Comparison of ENCODE assay signal across 1 cellular context in genomic region chr1:1349256-1350012, GRCh38.
TF ChIP-seq lines count a peak whose summit lies in the region.

DVL1 (minus strand) TSS chr1:1349418; CDS start chr1:1349065, 353 bp downstream.

TF ChIP-seq in K562, 482 proteins besides CTCF, POLR2A, EP300 and RAD21 (continued from another document and continues in another):
- TF ChIP-seq CTCFL (IDR thresholded peaks at IDR 0.05; ENCODE audit: borderline replicate concordance, insufficient read depth, low read depth, low read length, poor library complexity, severe bottlenecking): peak; percentile 95
- TF ChIP-seq NFATC3 (IDR thresholded peaks at IDR 0.05): no peak
- TF ChIP-seq CREB1 (IDR thresholded peaks at IDR 0.05): peak; percentile 73; the same call in 1 of the 2 replicates
- no peak for TF ChIP-seq CREB1 (CRISPR knock-in tag; IDR thresholded peaks at IDR 0.05)
- peak; percentile 85 for TF ChIP-seq GMEB1 (CRISPR knock-in tag; IDR thresholded peaks at IDR 0.05)
- TF ChIP-seq POLR2G (IDR thresholded peaks at IDR 0.05; ENCODE audit: low read depth, low read length): peak; percentile 85
- TF ChIP-seq TRIM28 (IDR thresholded peaks at IDR 0.05): no peak
- peak; percentile 62 to 82; a peak in 3 of 4 replicates for TF ChIP-seq SIN3A (IDR thresholded peaks at IDR 0.05; ENCODE audit: borderline replicate concordance in 2 of 2, control insufficient read depth in 1 of 2, low read depth in 2 of 2, low read length in 2 of 2)
- no peak for TF ChIP-seq CEBPG (CRISPR knock-in tag; IDR thresholded peaks at IDR 0.05)
- TF ChIP-seq CEBPG (tag; conservative IDR thresholded peaks at IDR 0.05 in 1 of 2, IDR thresholded peaks at IDR 0.05 in 1 of 2): no peak
- no peak for TF ChIP-seq ZNF41 (CRISPR knock-in tag; conservative IDR thresholded peaks at IDR 0.05)
- TF ChIP-seq HDAC1 (IDR thresholded peaks at IDR 0.05): peak in 1 of 2 experiments; percentile 32; a peak in 1 of 4 replicates
- no peak for TF ChIP-seq BCL6 (CRISPR knock-in tag; IDR thresholded peaks at IDR 0.05)
- peak; percentile 89 for TF ChIP-seq ZBTB9 (CRISPR knock-in tag; IDR thresholded peaks at IDR 0.05)
- TF ChIP-seq SAFB2 (IDR thresholded peaks at IDR 0.05; ENCODE audit: borderline replicate concordance, low read depth, low read length, severe bottlenecking): no peak
- TF ChIP-seq FOXJ3 (CRISPR knock-in tag; IDR thresholded peaks at IDR 0.05): no peak
- TF ChIP-seq MYC (IDR thresholded peaks at IDR 0.05; ENCODE audit: low read depth, low read length): no peak
- TF ChIP-seq MYC (CRISPR knock-in tag; IDR thresholded peaks at IDR 0.05; ENCODE audit: borderline replicate concordance, low read depth): no peak
- 0 out of 2 replicates have a peak, but pooled peaks have one; percentile 9 for TF ChIP-seq ZKSCAN1 (IDR thresholded peaks at IDR 0.05; ENCODE audit: low read depth, low read length)
- peak; percentile 32; the same call in 1 of the 2 replicates for TF ChIP-seq NFIC (IDR thresholded peaks at IDR 0.05)
- peak; percentile 83; the same call in 1 of the 2 replicates for TF ChIP-seq STAT6 (CRISPR knock-in tag; IDR thresholded peaks at IDR 0.05)
- TF ChIP-seq KDM5B (IDR thresholded peaks at IDR 0.05; ENCODE audit: insufficient replicate concordance, low read depth, low read length): peak; percentile 69
- no peak for TF ChIP-seq FOXO4 (CRISPR knock-in tag; IDR thresholded peaks at IDR 0.05)
- peak; percentile 86 for TF ChIP-seq RB1 (IDR thresholded peaks at IDR 0.05; ENCODE audit: low read depth)
- peak in 1 of 2 experiments; percentile 41; a peak in 1 of 4 replicates for TF ChIP-seq MNT (conservative IDR thresholded peaks at IDR 0.05)
- no peak for TF ChIP-seq POLR3G (IDR thresholded peaks at IDR 0.05; ENCODE audit: extremely low read depth, insufficient read length, insufficient replicate concordance)
- TF ChIP-seq EP400 (IDR thresholded peaks at IDR 0.05): peak; percentile 45; the same call in 1 of the 2 replicates
- TF ChIP-seq UBTF (IDR thresholded peaks at IDR 0.05; ENCODE audit: borderline replicate concordance in 1 of 2, low read depth in 2 of 2, low read length in 2 of 2): 0 out of 4 replicates have a peak, but pooled peaks have one; percentile 34 to 37
- TF ChIP-seq ZBTB49 (CRISPR knock-in tag; IDR thresholded peaks at IDR 0.05; ENCODE audit: borderline replicate concordance): no peak
- peak; percentile 53 for TF ChIP-seq TAF1 (IDR thresholded peaks at IDR 0.05; ENCODE audit: control insufficient read depth, extremely low read depth, insufficient read depth, low read length, severe bottlenecking)
- no peak for TF ChIP-seq ZNF668 (CRISPR knock-in tag; IDR thresholded peaks at IDR 0.05)
- peak; percentile 83; the same call in 1 of the 2 replicates for TF ChIP-seq ZNF511 (CRISPR knock-in tag; IDR thresholded peaks at IDR 0.05)
- TF ChIP-seq ZBTB33 (CRISPR knock-in tag; IDR thresholded peaks at IDR 0.05): peak; percentile 65
- no peak for TF ChIP-seq NR2C2 (CRISPR knock-in tag; IDR thresholded peaks at IDR 0.05)
- peak; percentile 40; the same call in 1 of the 2 replicates for TF ChIP-seq NR2C2 (tag; IDR thresholded peaks at IDR 0.05)
- TF ChIP-seq ERF (CRISPR knock-in tag; IDR thresholded peaks at IDR 0.05): peak; percentile 95
- peak; percentile 97 for TF ChIP-seq ZBTB7A (IDR thresholded peaks at IDR 0.05; ENCODE audit: borderline replicate concordance, control insufficient read depth, low read depth, low read length)
- no peak for TF ChIP-seq ZNF444 (CRISPR knock-in tag; IDR thresholded peaks at IDR 0.05)
- TF ChIP-seq CCNT2 (IDR thresholded peaks at IDR 0.05; ENCODE audit: borderline replicate concordance, extremely low read depth, insufficient read length, low read depth, low read length): peak; percentile 50
- TF ChIP-seq HMG20B (CRISPR knock-in tag; IDR thresholded peaks at IDR 0.05): no peak
- peak; percentile 70; the same call in 1 of the 2 replicates for TF ChIP-seq NR3C1 (CRISPR knock-in tag; IDR thresholded peaks at IDR 0.05)
- peak; percentile 78 for TF ChIP-seq ZBTB17 (CRISPR knock-in tag; IDR thresholded peaks at IDR 0.05)
- TF ChIP-seq LCOR (CRISPR knock-in tag; IDR thresholded peaks at IDR 0.05): no peak
- TF ChIP-seq MEF2D (tag; conservative IDR thresholded peaks at IDR 0.05; ENCODE audit: low read depth): no peak
